ENCODE assay signal across 8 cellular contexts in the genomic region with DNA sequence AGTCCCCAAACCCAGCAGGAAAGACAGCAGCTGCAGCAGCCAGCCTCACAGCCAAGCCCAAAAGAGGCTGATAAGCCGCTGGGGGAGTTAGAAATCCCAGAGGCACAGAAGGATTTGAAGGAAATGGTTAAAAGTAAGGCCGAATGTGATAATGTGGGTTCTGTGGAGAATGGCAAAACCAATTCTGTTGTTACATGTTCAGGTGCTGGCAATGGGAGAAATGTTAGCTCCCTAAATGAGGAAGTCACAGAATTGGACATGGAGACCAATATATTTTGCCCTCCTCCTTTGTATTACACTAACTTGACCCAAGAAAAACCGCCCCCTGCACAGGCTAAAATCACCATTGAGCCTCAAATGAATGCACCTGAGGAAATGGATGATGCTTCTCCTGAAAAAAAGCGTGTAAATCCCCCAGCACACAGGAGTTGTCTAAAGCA. TPM values are rescaled to one million over a fixed set of nuclear protein-coding genes. Genes with fewer than 3 reads are reported as not detected.
DNase-seq lines count a peak whose midpoint lies in the region; ATAC-seq and TF ChIP-seq lines count a peak whose summit lies in the region.

No MANE protein-coding gene starts in this region.

- intact Hi-C loops in MCF 10A (cut with micrococcal nuclease) = no loop called here

- no peak overlapping the region for H3K27ac ChIP-seq in mesodermal cell (ENCODE audit: low read depth, low read length, severe bottlenecking)

- CTCF ChIA-PET in MCF 10A (lab: Yijun Ruan, JAX) = interaction anchor here (0.7 kb wide), 1 partner anchor 13 kb away, joined by 3 read pairs; no protein-coding TSS in a partner anchor

- H3K36me3 ChIP-seq in mesodermal cell (ENCODE audit: control insufficient read depth, insufficient read depth, low read length) = no peaks in the 10 kb centered on the region

- no peak for ATAC-seq in stimulated activated naive CD8-positive, alpha-beta T cell treated with anti-CD3 and anti-CD28 coated beads, Interleukin-15, Interleukin-2, amounts not matched to agents 100 U/mL and 50 U/mL, for 24 hours
- no peak for ATAC-seq in GM21529 (IDR thresholded peaks at IDR 0.05; ENCODE audit: unreplicated experiment)

- H3K4me1 Mint-ChIP-seq in stimulated activated naive CD8-positive, alpha-beta T cell treated with anti-CD3 and anti-CD28 coated beads, Interleukin-15, Interleukin-2, amounts not matched to agents 100 ng/mL and 50 ng/mL, for 24 hours (ENCODE audit: low read depth) = peaks cover 20% of the 10 kb centered on the region
- no peaks in the 10 kb centered on the region for H3K4me1 Mint-ChIP-seq in MCF 10A (ENCODE audit: insufficient read depth, unreplicated experiment)

- H3K4me1 ChIP-seq in mesodermal cell (ENCODE audit: control insufficient read depth, insufficient read depth, low read length, poor library complexity, severe bottlenecking) = no peaks in the 10 kb centered on the region

- no peak for DNase-seq in stimulated activated naive CD8-positive, alpha-beta T cell treated with anti-CD3 and anti-CD28 coated beads, Interleukin-15, Interleukin-2, amounts not matched to agents 100 U/mL and 50 U/mL, for 24 hours
- DNase-seq in MCF 10A (ENCODE audit: unreplicated experiment) = no peak
- no peak for DNase-seq in activated effector memory CD4-positive, alpha-beta T cell treated with Interleukin-2 at 50 U/mL for 16 hours
- no peak for DNase-seq in pons (ENCODE audit: low spot score)
- no peak for DNase-seq in activated naive CD4-positive, alpha-beta T cell treated with anti-CD3 and anti-CD28 coated beads, Interleukin-2, amount 50 U/mL, for 16 hours

- peak overlapping the region; percentile 86 for H3K4me3 Mint-ChIP-seq in stimulated activated naive CD8-positive, alpha-beta T cell treated with anti-CD3 and anti-CD28 coated beads, Interleukin-15, Interleukin-2, amounts not matched to agents 100 ng/mL and 50 ng/mL, for 24 hours
- peak overlapping the region; percentile 21 for H3K4me3 Mint-ChIP-seq in MCF 10A (ENCODE audit: unreplicated experiment)

- no TSS peak for BruUV-seq in MCF 10A (replicated peaks; lab: Mats Ljungman, UMichigan)

- 64 to 72% methylated on average over 3 to 4 of the region's 4 CpGs for WGBS in mesodermal cell (ENCODE audit: insufficient coverage in 2 of 2), 2 experiments

- peaks cover 33% of the 10 kb centered on the region for H3K9me3 Mint-ChIP-seq in stimulated activated naive CD8-positive, alpha-beta T cell treated with anti-CD3 and anti-CD28 coated beads, Interleukin-15, Interleukin-2, amounts not matched to agents 100 ng/mL and 50 ng/mL, for 24 hours
- no peaks in the 10 kb centered on the region for H3K9me3 Mint-ChIP-seq in MCF 10A (ENCODE audit: unreplicated experiment)

- TF ChIP-seq CTCF in MCF 10A (IDR thresholded peaks at IDR 0.05; ENCODE audit: unreplicated experiment) = no peak

- H3K36me3 Mint-ChIP-seq in stimulated activated naive CD8-positive, alpha-beta T cell treated with anti-CD3 and anti-CD28 coated beads, Interleukin-15, Interleukin-2, amounts not matched to agents 100 ng/mL and 50 ng/mL, for 24 hours (ENCODE audit: low read depth) = peaks cover 14% of the 10 kb centered on the region
- H3K36me3 Mint-ChIP-seq in MCF 10A (ENCODE audit: insufficient read depth, unreplicated experiment) = no peaks in the 10 kb centered on the region

- no peaks in the 10 kb centered on the region for H3K9me3 ChIP-seq in mesodermal cell (ENCODE audit: control insufficient read depth, low read length)

- peak overlapping the region; percentile 65 for H3K4me3 ChIP-seq in mesodermal cell (ENCODE audit: extremely low read depth, insufficient read depth, low read length, poor library complexity, severe bottlenecking)

- no peaks in the 10 kb centered on the region for H3K27me3 Mint-ChIP-seq in stimulated activated naive CD8-positive, alpha-beta T cell treated with anti-CD3 and anti-CD28 coated beads, Interleukin-15, Interleukin-2, amounts not matched to agents 100 ng/mL and 50 ng/mL, for 24 hours
- peaks cover 16% of the 10 kb centered on the region for H3K27me3 Mint-ChIP-seq in MCF 10A (ENCODE audit: insufficient read depth, unreplicated experiment)

- POLR2A ChIA-PET in MCF 10A (lab: Yijun Ruan, JAX) = no interaction called here

- H3K27ac Mint-ChIP-seq in stimulated activated naive CD8-positive, alpha-beta T cell treated with anti-CD3 and anti-CD28 coated beads, Interleukin-15, Interleukin-2, amounts not matched to agents 100 ng/mL and 50 ng/mL, for 24 hours = peak overlapping the region; percentile 45
- H3K27ac Mint-ChIP-seq in MCF 10A (ENCODE audit: low read depth, unreplicated experiment) = no peak overlapping the region

RNA-seq across cellular contexts. Expression of gene MAP10, which starts 0.9 kb away (rescaled TPM):
- total RNA-seq in MCF 10A (2022) = not detected in 2 replicates
- polyA plus RNA-seq in mesodermal cell (2013, experiment 1 of 2) = 2.5 TPM
- polyA plus RNA-seq in mesodermal cell (2013, experiment 2 of 2) = 3.3 TPM
